ENCODE assay signal across 8 cellular contexts in genomic region chr5:131635755-131636479, GRCh38. TPM values are rescaled to one million over a fixed set of nuclear protein-coding genes. Genes with fewer than 3 reads are reported as not detected.
DNase-seq lines count a peak whose midpoint lies in the region; ATAC-seq lines count a peak whose summit lies in the region.

No MANE protein-coding gene starts in this region.

- WGBS in mesodermal cell (ENCODE audit: insufficient coverage in 2 of 2), 2 experiments: 0 to 1% methylated on average over 13 of the region's 16 CpGs
- 1% methylated on average over 16 of the region's 16 CpGs for WGBS in urinary bladder

- H3K27me3 Mint-ChIP-seq in activated T-cell treated with anti-CD3 and anti-CD28 coated beads, Interleukin-2, amount 50 U/mL, for 4 hours (ENCODE audit: low read depth): no peaks in the 10 kb centered on the region

- H3K4me1 Mint-ChIP-seq in activated T-cell treated with anti-CD3 and anti-CD28 coated beads, Interleukin-2, amount 50 U/mL, for 4 hours (ENCODE audit: low read depth): peaks cover 26% of the 10 kb centered on the region

- peaks cover 2% of the 10 kb centered on the region for H3K36me3 Mint-ChIP-seq in activated T-cell treated with anti-CD3 and anti-CD28 coated beads, Interleukin-2, amount 50 U/mL, for 4 hours (ENCODE audit: insufficient read depth)

- H3K36me3 ChIP-seq in mesodermal cell (ENCODE audit: control insufficient read depth, insufficient read depth, low read length) (no peaks in the 10 kb centered on the region), urinary bladder (ENCODE audit: insufficient read depth) (no peaks in the 10 kb centered on the region)

- H3K4me1 ChIP-seq in mesodermal cell (ENCODE audit: control insufficient read depth, insufficient read depth, low read length, poor library complexity, severe bottlenecking): peaks cover 11% of the 10 kb centered on the region
- no peaks in the 10 kb centered on the region for H3K4me1 ChIP-seq in urinary bladder (ENCODE audit: insufficient read depth)

- no peaks in the 10 kb centered on the region for H3K9me3 ChIP-seq in mesodermal cell (ENCODE audit: control insufficient read depth, low read length)

- ATAC-seq in activated T-cell treated with anti-CD3 and anti-CD28 coated beads, Interleukin-2, amount 50 U/mL, for 4 hours: peak; percentile 1
- ATAC-seq in HG03175 (IDR thresholded peaks at IDR 0.05; ENCODE audit: unreplicated experiment): no peak

- H3K27ac ChIP-seq in mesodermal cell (ENCODE audit: low read depth, low read length, severe bottlenecking) (peak overlapping the region; percentile 98), urinary bladder (ENCODE audit: low read depth) (peak overlapping the region; percentile 95)

- H3K4me3 Mint-ChIP-seq in activated T-cell treated with anti-CD3 and anti-CD28 coated beads, Interleukin-2, amount 50 U/mL, for 4 hours: peak overlapping the region; percentile 97

- DNase-seq in activated T-cell treated with anti-CD3 and anti-CD28 coated beads, Interleukin-2, amount 50 U/mL, for 4 hours: no peak
- DNase-seq in activated T-cell treated with anti-CD3 and anti-CD28 coated beads, Interleukin-2, amount 50 U/mL, for 1 hour: no peak
- peak; percentile 62 for DNase-seq in RKO (ENCODE audit: low spot score)
- DNase-seq in dermis microvascular lymphatic vessel endothelial cell (ENCODE audit: low read depth in 2 of 2): peak; percentile 34 to 53
- DNase-seq in GM03348 (ENCODE audit: low spot score): no peak

- no peaks in the 10 kb centered on the region for H3K9me3 Mint-ChIP-seq in activated T-cell treated with anti-CD3 and anti-CD28 coated beads, Interleukin-2, amount 50 U/mL, for 4 hours

- H3K4me3 ChIP-seq in mesodermal cell (ENCODE audit: extremely low read depth, insufficient read depth, low read length, poor library complexity, severe bottlenecking) (peak overlapping the region; percentile 86), urinary bladder (ENCODE audit: low read depth, low read length) (peak overlapping the region; percentile 57)

RNA-seq across cellular contexts. Expression of gene RAPGEF6, which starts 0.9 kb away (rescaled TPM):
- 10 to 100 TPM; 23.6 to 26.8 (median 26.6) TPM for total RNA-seq in activated T-cell treated with anti-CD3 and anti-CD28 coated beads, Interleukin-2, amount 50 U/mL, for 4 hours
- 13.7 and 15.8 TPM in 2 replicates for total RNA-seq in dermis microvascular lymphatic vessel endothelial cell
- 10.0 TPM for polyA plus RNA-seq in mesodermal cell (2013, experiment 1 of 2)
- polyA plus RNA-seq in mesodermal cell (2013, experiment 2 of 2): 8.3 TPM
- total RNA-seq in urinary bladder: 58.8 TPM
- polyA plus RNA-seq in urinary bladder: 6.1 TPM

Comparison
In these comparisons a context has a peak if more than half of its experiments do, and no peak if none do; other contexts are left out.
1. DNase-seq: peak in RKO (single experiment) and dermis microvascular lymphatic vessel endothelial cell (2 of 2); none in activated T-cell treated with anti-CD3 and anti-CD28 coated beads, Interleukin-2, amount 50 U/mL, for 4 hours (single experiment), activated T-cell treated with anti-CD3 and anti-CD28 coated beads, Interleukin-2, amount 50 U/mL, for 1 hour (single experiment) and GM03348 (single experiment).